Comparison of ENCODE assay signal across 23 cellular contexts in genomic region chr13:98820744-98821371, GRCh38.
DNase-seq lines count a peak whose midpoint lies in the region; ATAC-seq and TF ChIP-seq lines count a peak whose summit lies in the region.
"Had no signal": no experiment of that assay in that cellular context is flagged by ENCODE, and none has a peak within 500 bp of the region (broad histone marks: within the 10 kb centered on the region; RNA-seq: fewer than 3 reads in every experiment).

No MANE protein-coding gene starts in this region.

- H3K27ac ChIP-seq in GM23338 (ENCODE audit: low read depth), result peak overlapping the region; percentile 53; the same call in 1 of the 2 replicates
- peak overlapping the region; percentile 29 to 75 (median 53) for H3K27ac ChIP-seq in esophagus muscularis mucosa (replicated peaks in 1 of 4)
- H3K27ac ChIP-seq in right lobe of liver, result peak overlapping the region in 2 of 3 donors; percentile 61 to 89
- H3K27ac ChIP-seq in suprapubic skin, result peak overlapping the region; percentile 60
- H3K27ac ChIP-seq in CD4-positive, alpha-beta T cell (ENCODE audit: low read depth, low read length), result no peak overlapping the region
- H3K27ac ChIP-seq: epithelial cell of prostate, prostate gland, SJCRH30 had no signal

- H4K20me1 ChIP-seq in GM23338 (replicated peaks; ENCODE audit: insufficient read depth), result no peaks in the 10 kb centered on the region

- no peaks in the 10 kb centered on the region for H3K9me3 ChIP-seq in esophagus muscularis mucosa
- no peaks in the 10 kb centered on the region for H3K9me3 ChIP-seq in right lobe of liver
- no peaks in the 10 kb centered on the region for H3K9me3 ChIP-seq in suprapubic skin
- H3K9me3 ChIP-seq in CD4-positive, alpha-beta T cell (ENCODE audit: control insufficient read depth, low read length), result no peaks in the 10 kb centered on the region
- H3K9me3 ChIP-seq: HAP-1, prostate gland, SJCRH30 had no signal

- H3K4me1 ChIP-seq in GM23338 (ENCODE audit: insufficient read depth), result peaks cover 20% of the 10 kb centered on the region
- peaks cover 37 to 46% (median 45%) of the 10 kb centered on the region in 4 donors for H3K4me1 ChIP-seq in esophagus muscularis mucosa
- H3K4me1 ChIP-seq in right lobe of liver, result peaks cover 0 to 64% (median 26%) of the 10 kb centered on the region in 4 donors
- H3K4me1 ChIP-seq in suprapubic skin, result peaks cover 44% of the 10 kb centered on the region
- H3K4me1 ChIP-seq: HAP-1, SJCRH30 had no signal

- H2AFZ ChIP-seq in GM23338, result peak overlapping the region; percentile 78; the same call in 1 of the 2 replicates

- H3K9me2 ChIP-seq in GM23338 (ENCODE audit: insufficient read depth), result 0 out of 2 replicates have a peak, but pooled peaks cover 3% of the 10 kb centered on the region

- peaks cover 2% of the 10 kb centered on the region for H3K27me3 Mint-ChIP-seq in GM23338 (ENCODE audit: insufficient read depth, low read depth, poor library complexity)
- no peaks in the 10 kb centered on the region for H3K27me3 Mint-ChIP-seq in CD4-positive, alpha-beta T cell
- H3K27me3 Mint-ChIP-seq: activated naive CD8-positive, alpha-beta T cell; naive thymus-derived CD4-positive, alpha-beta T cell had no signal

- H3K4me2 ChIP-seq in GM23338, result peak overlapping the region; percentile 16; the same call in 1 of the 2 replicates

- no peak for TF ChIP-seq EP300 in esophagus muscularis mucosa (IDR thresholded peaks at IDR 0.05)
- TF ChIP-seq EP300 in suprapubic skin (IDR thresholded peaks at IDR 0.05), result no peak

- TF ChIP-seq POLR2A in esophagus muscularis mucosa (IDR thresholded peaks at IDR 0.05; ENCODE audit: low read depth) (no peak), right lobe of liver (IDR thresholded peaks at IDR 0.05) (no peak), suprapubic skin (IDR thresholded peaks at IDR 0.05) (no peak), GM18505 (IDR thresholded peaks at IDR 0.05; ENCODE audit: borderline replicate concordance, extremely low read depth, insufficient read depth, insufficient read length) (no peak)

- H3K27ac Mint-ChIP-seq in GM23338, result peak overlapping the region; percentile 94
- no peak overlapping the region for H3K27ac Mint-ChIP-seq in CD4-positive, alpha-beta T cell
- H3K27ac Mint-ChIP-seq: activated naive CD8-positive, alpha-beta T cell; activated T-cell treated with anti-CD3 and anti-CD28 coated beads, Interleukin-2, amount 50 U/mL, for 72 hours; naive thymus-derived CD4-positive, alpha-beta T cell; stimulated activated effector memory CD8-positive, alpha-beta T cell treated with anti-CD3 and anti-CD28 coated beads, Interleukin-12 subunit alpha, Interleukin-12 subunit beta, amount 100 ng/mL, for 72 hours had no signal

- no peaks in the 10 kb centered on the region for H3K9me3 Mint-ChIP-seq in GM23338
- no peaks in the 10 kb centered on the region for H3K9me3 Mint-ChIP-seq in CD4-positive, alpha-beta T cell
- H3K9me3 Mint-ChIP-seq: activated T-cell treated with anti-CD3 and anti-CD28 coated beads, Interleukin-2, amount 50 U/mL, for 72 hours; naive thymus-derived CD4-positive, alpha-beta T cell; stimulated activated effector memory CD8-positive, alpha-beta T cell treated with anti-CD3 and anti-CD28 coated beads, Interleukin-12 subunit alpha, Interleukin-12 subunit beta, amount 100 ng/mL, for 72 hours had no signal

- WGBS in esophagus muscularis mucosa, result 68% methylated on average over 3 of the region's 3 CpGs
- WGBS in right lobe of liver (ENCODE audit: insufficient coverage, low coverage, low lambda C conversion rate, missing lambda C conversion rate), result 90% methylated on average over 1 of the region's 3 CpGs
- WGBS in suprapubic skin, result 51% methylated on average over 3 of the region's 3 CpGs

- H3K4me3 ChIP-seq in GM23338, result no peak overlapping the region
- no peak overlapping the region for H3K4me3 ChIP-seq in esophagus muscularis mucosa
- no peak overlapping the region for H3K4me3 ChIP-seq in right lobe of liver
- no peak overlapping the region for H3K4me3 ChIP-seq in suprapubic skin
- H3K4me3 ChIP-seq: HAP-1, K562, prostate gland, SJCRH30 had no signal

- TF ChIP-seq CTCF in GM23338 (conservative IDR thresholded peaks at IDR 0.05; ENCODE audit: low read depth in 2 of 2) (no peak), esophagus muscularis mucosa (IDR thresholded peaks at IDR 0.05) (no peak), right lobe of liver (IDR thresholded peaks at IDR 0.05) (no peak), suprapubic skin (IDR thresholded peaks at IDR 0.05) (no peak)
- TF ChIP-seq CTCF in CD4-positive, alpha-beta T cell (IDR thresholded peaks at IDR 0.05), result no peak

- CTCF ChIA-PET in CD4-positive, alpha-beta T cell (lab: Charles Lee), result no interaction called here

- POLR2A ChIA-PET in CD4-positive, alpha-beta T cell (lab: Charles Lee), result no interaction called here

- no peaks in the 10 kb centered on the region for H3F3A ChIP-seq in GM23338 (replicated peaks; ENCODE audit: low read depth)

- no peak overlapping the region for H3K4me3 Mint-ChIP-seq in GM23338
- H3K4me3 Mint-ChIP-seq in CD4-positive, alpha-beta T cell, result no peak overlapping the region
- H3K4me3 Mint-ChIP-seq: activated naive CD8-positive, alpha-beta T cell; activated T-cell treated with anti-CD3 and anti-CD28 coated beads, Interleukin-2, amount 50 U/mL, for 72 hours; naive thymus-derived CD4-positive, alpha-beta T cell; stimulated activated effector memory CD8-positive, alpha-beta T cell treated with anti-CD3 and anti-CD28 coated beads, Interleukin-12 subunit alpha, Interleukin-12 subunit beta, amount 100 ng/mL, for 72 hours had no signal

- H3K4me1 Mint-ChIP-seq in GM23338, result peaks cover 35% of the 10 kb centered on the region
- H3K4me1 Mint-ChIP-seq in CD4-positive, alpha-beta T cell (ENCODE audit: low read depth), result peaks cover 1% of the 10 kb centered on the region

- H3K36me3 Mint-ChIP-seq in GM23338 (ENCODE audit: low read depth), result no peaks in the 10 kb centered on the region
- H3K36me3 Mint-ChIP-seq in CD4-positive, alpha-beta T cell (ENCODE audit: low read depth), result peaks cover 85% of the 10 kb centered on the region

- H3K79me2 ChIP-seq in GM23338 (replicated peaks; ENCODE audit: insufficient read depth), result no peaks in the 10 kb centered on the region

- peak; percentile 26; the same call in 2 of the 3 replicates for ATAC-seq in GM23338
- ATAC-seq in right lobe of liver, result no peak
- ATAC-seq in GM19324 (IDR thresholded peaks at IDR 0.05; ENCODE audit: low FRiP score, unreplicated experiment), result no peak
- ATAC-seq in GM18505 (IDR thresholded peaks at IDR 0.05; ENCODE audit: unreplicated experiment), result no peak
- no peak for ATAC-seq in CD4-positive, alpha-beta T cell (ENCODE audit: poor library complexity)
- ATAC-seq: activated T-cell treated with anti-CD3 and anti-CD28 coated beads, Interleukin-2, amount 50 U/mL, for 72 hours; K562; naive thymus-derived CD4-positive, alpha-beta T cell; stimulated activated effector memory CD8-positive, alpha-beta T cell treated with anti-CD3 and anti-CD28 coated beads, Interleukin-12 subunit alpha, Interleukin-12 subunit beta, amount 100 ng/mL, for 72 hours had no signal

- DNase-seq in GM23338 (ENCODE audit: low spot score) (no peak), esophagus muscularis mucosa (ENCODE audit: extremely low spot score) (peak; percentile 75), right lobe of liver (no peak), suprapubic skin (ENCODE audit: low spot score in 2 of 2) (no peak), DMS153 (lab: John Stamatoyannopoulos, UW) (no peak)
- DNase-seq in CD4-positive, alpha-beta T cell, result no peak
- DNase-seq: activated CD4-positive, CD25-positive, alpha-beta regulatory T cell; activated T-cell treated with anti-CD3 and anti-CD28 coated beads, Interleukin-2, amount 50 U/mL, for 72 hours; EL; MV-4-11; naive thymus-derived CD4-positive, alpha-beta T cell; NCI-H2029; NCI-H446 treated with DMSO at 0.1 percent for 48 hours; SJCRH30; trophoblast cell had no signal

- no peaks in the 10 kb centered on the region for H3K27me3 ChIP-seq in GM23338 (ENCODE audit: insufficient read depth)
- no peaks in the 10 kb centered on the region for H3K27me3 ChIP-seq in esophagus muscularis mucosa
- no peaks in the 10 kb centered on the region for H3K27me3 ChIP-seq in right lobe of liver
- H3K27me3 ChIP-seq in suprapubic skin, result no peaks in the 10 kb centered on the region
- no peaks in the 10 kb centered on the region for H3K27me3 ChIP-seq in CD4-positive, alpha-beta T cell (ENCODE audit: control insufficient read depth, insufficient read depth, low read length)
- H3K27me3 ChIP-seq: SJCRH30 had no signal

- intact Hi-C loops in esophagus muscularis mucosa (cut with DNase I), result no loop called here
- intact Hi-C loops in right lobe of liver (cut with DNase I), result no loop called here
- intact Hi-C loops in CD4-positive, alpha-beta T cell (cut with DNase I, micrococcal nuclease), result no loop called here

- H3K36me3 ChIP-seq in GM23338 (ENCODE audit: insufficient read depth), result no peaks in the 10 kb centered on the region
- peaks cover 17 to 75% (median 51%) of the 10 kb centered on the region in 4 donors for H3K36me3 ChIP-seq in esophagus muscularis mucosa
- no peaks in the 10 kb centered on the region for H3K36me3 ChIP-seq in right lobe of liver
- peaks cover 34% of the 10 kb centered on the region for H3K36me3 ChIP-seq in suprapubic skin
- H3K36me3 ChIP-seq: HAP-1, prostate gland had no signal

TF ChIP-seq in GM23338, 12 proteins besides CTCF, POLR2A, EP300 and RAD21 (continues in another document):
- TF ChIP-seq EZH2phosphoT487 (IDR thresholded peaks at IDR 0.05; ENCODE audit: unreplicated experiment) (no peak), EZH2 (IDR thresholded peaks at IDR 0.05; ENCODE audit: low read depth, unreplicated experiment) (no peak), NANOG (IDR thresholded peaks at IDR 0.05; ENCODE audit: borderline replicate concordance) (no peak), ZNF331 (CRISPR knock-in tag; IDR thresholded peaks at IDR 0.05; ENCODE audit: low read depth) (no peak), POLR2AphosphoS5 (IDR thresholded peaks at IDR 0.05; ENCODE audit: low read depth) (no peak)
